In the genomic region with DNA sequence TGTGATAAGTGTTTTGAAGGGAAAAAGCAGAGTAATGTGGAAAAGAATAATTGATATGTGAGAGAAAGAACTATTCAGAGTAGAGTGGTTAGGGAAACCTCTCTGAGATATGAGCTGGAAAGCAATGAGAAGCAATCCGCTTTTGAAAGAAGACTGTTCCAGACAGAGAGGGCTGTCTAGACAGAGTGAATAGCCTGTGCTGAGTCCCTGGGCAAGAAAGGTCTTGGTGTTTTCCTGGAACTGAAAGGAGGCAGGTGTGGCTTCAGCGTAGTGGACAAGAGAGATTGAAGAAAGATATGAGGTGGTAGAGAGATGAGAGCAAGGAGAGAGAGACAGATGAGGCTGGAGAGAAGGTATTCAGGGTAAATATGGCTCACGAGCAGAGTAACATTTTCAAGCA, we compare ENCODE assay signal across 1 cellular context.
TF ChIP-seq lines count a peak whose summit lies in the region.

No MANE protein-coding gene starts in this region.

TF ChIP-seq in WTC11, 78 proteins besides CTCF, POLR2A, EP300 and RAD21 (continued from another document):
- TF ChIP-seq, protein P1, sequence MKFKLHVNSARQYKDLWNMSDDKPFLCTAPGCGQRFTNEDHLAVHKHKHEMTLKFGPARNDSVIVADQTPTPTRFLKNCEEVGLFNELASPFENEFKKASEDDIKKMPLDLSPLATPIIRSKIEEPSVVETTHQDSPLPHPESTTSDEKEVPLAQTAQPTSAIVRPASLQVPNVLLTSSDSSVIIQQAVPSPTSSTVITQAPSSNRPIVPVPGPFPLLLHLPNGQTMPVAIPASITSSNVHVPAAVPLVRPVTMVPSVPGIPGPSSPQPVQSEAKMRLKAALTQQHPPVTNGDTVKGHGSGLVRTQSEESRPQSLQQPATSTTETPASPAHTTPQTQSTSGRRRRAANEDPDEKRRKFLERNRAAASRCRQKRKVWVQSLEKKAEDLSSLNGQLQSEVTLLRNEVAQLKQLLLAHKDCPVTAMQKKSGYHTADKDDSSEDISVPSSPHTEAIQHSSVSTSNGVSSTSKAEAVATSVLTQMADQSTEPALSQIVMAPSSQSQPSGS (CRISPR knock-in tag; IDR thresholded peaks at IDR 0.05; ENCODE audit: borderline replicate concordance, low read depth), result no peak
- TF ChIP-seq ELF4 (CRISPR knock-in tag; IDR thresholded peaks at IDR 0.05; ENCODE audit: low read depth) (no peak), HMGA2 (CRISPR knock-in tag; IDR thresholded peaks at IDR 0.05) (no peak)
- TF ChIP-seq, protein P2, sequence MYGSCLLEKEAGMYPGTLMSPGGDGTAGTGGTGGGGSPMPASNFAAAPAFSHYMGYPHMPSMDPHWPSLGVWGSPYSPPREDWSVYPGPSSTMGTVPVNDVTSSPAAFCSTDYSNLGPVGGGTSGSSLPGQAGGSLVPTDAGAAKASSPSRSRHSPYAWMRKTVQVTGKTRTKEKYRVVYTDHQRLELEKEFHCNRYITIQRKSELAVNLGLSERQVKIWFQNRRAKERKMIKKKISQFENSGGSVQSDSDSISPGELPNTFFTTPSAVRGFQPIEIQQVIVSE (CRISPR knock-in tag; IDR thresholded peaks at IDR 0.05; ENCODE audit: borderline replicate concordance), result no peak
